In the genomic region with DNA sequence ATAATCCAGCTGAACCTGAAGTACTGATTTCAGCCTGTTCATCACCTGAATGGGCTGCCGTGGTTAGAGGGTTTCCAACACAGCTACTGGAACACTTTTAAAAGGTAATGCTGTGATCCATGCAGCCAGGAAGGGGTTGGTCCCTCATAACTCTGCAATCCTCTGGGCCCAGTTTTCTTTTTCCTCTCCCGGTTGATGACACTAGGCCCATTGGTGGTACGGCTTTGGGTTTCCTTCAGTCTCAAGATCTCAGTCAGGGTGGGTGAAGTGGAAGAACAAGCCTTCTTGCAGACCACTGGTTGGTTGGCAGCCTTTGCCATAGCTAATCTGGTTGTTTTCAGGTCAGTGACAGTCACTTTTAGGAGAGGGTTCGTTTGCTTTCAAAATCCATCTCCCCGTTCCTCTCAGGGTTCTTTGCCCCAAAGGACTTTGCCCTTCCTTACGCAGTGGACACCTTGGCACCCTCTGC, we compare ENCODE assay signal across 8 cellular contexts. TPM values are rescaled to one million over a fixed set of nuclear protein-coding genes. Genes with fewer than 3 reads are reported as not detected.
DNase-seq lines count a peak whose midpoint lies in the region; ATAC-seq, FAIRE-seq and TF ChIP-seq lines count a peak whose summit lies in the region.

No MANE protein-coding gene starts in this region.

- no peaks in the 10 kb centered on the region for H3K4me1 ChIP-seq in urinary bladder (ENCODE audit: insufficient read depth)

- H3K27ac ChIP-seq in urinary bladder (ENCODE audit: low read depth), result peak overlapping the region; percentile 48

- intact Hi-C loops in lower leg skin (cut with DNase I; ENCODE audit: low total_unique reads), result no loop called here

- H3K4me1 Mint-ChIP-seq in IgD-negative memory B cell, result peaks cover 17 to 31% (median 23%) of the 10 kb centered on the region in 3 donors
- H3K4me1 Mint-ChIP-seq in brain, result peaks cover 48% of the 10 kb centered on the region

- DNase-seq in DMS114 treated with DMSO at 0.1 percent for 48 hours (lab: John Stamatoyannopoulos, UW; ENCODE audit: unreplicated experiment), result peak; percentile 56
- DNase-seq in lower leg skin (ENCODE audit: low spot score in 2 of 2), result no peak
- DNase-seq in RCC 7860 (ENCODE audit: low spot score), result no peak
- DNase-seq in SKM-1 (lab: John Stamatoyannopoulos, UW; ENCODE audit: unreplicated experiment), result no peak

- peak overlapping the region; percentile 72 for H3K4me3 ChIP-seq in lower leg skin (ENCODE audit: low read depth, poor library complexity, severe bottlenecking)
- peak overlapping the region; percentile 88 for H3K4me3 ChIP-seq in urinary bladder (ENCODE audit: low read depth, low read length)

- 7 to 8% methylated on average over 6 of the region's 6 CpGs for WGBS in lower leg skin, 2 donors
- 19% methylated on average over 6 of the region's 6 CpGs for WGBS in urinary bladder

- H3K27me3 Mint-ChIP-seq in IgD-negative memory B cell, result no peaks in the 10 kb centered on the region
- H3K27me3 Mint-ChIP-seq in brain, result peaks cover 12% of the 10 kb centered on the region

- no peaks in the 10 kb centered on the region for H3K36me3 ChIP-seq in urinary bladder (ENCODE audit: insufficient read depth)

- H3K4me3 Mint-ChIP-seq in IgD-negative memory B cell (peak overlapping the region; percentile 98 to 100 (median 100)), brain (peak overlapping the region; percentile 98 to 100 (median 99))

- no peak for FAIRE-seq in RCC 7860 (lab: Jason Lieb, UNC)

- H3K27ac Mint-ChIP-seq in IgD-negative memory B cell, result peak overlapping the region; percentile 78 to 94 (median 91)
- H3K27ac Mint-ChIP-seq in brain, result peak overlapping the region; percentile 77 to 93 (median 85)

- peaks cover 3% of the 10 kb centered on the region for H3K36me3 Mint-ChIP-seq in IgD-negative memory B cell
- H3K36me3 Mint-ChIP-seq in brain, result no peaks in the 10 kb centered on the region

- peak; percentile 5 for ATAC-seq in GM21367 (IDR thresholded peaks at IDR 0.05; ENCODE audit: unreplicated experiment)

- H3K9me3 Mint-ChIP-seq in IgD-negative memory B cell, result no peaks in the 10 kb centered on the region
- H3K9me3 Mint-ChIP-seq in brain, result no peaks in the 10 kb centered on the region

- no peak for TF ChIP-seq POLR2A in lower leg skin (IDR thresholded peaks at IDR 0.05)

- no peak for TF ChIP-seq CTCF in brain (conservative IDR thresholded peaks at IDR 0.05)
- no peak for TF ChIP-seq CTCF in lower leg skin (IDR thresholded peaks at IDR 0.05)

RNA-seq across cellular contexts. Expression of a gene that starts 0.5 kb away (rescaled TPM):
- 11.0 TPM for polyA plus RNA-seq in IgD-negative memory B cell
- 3.6 TPM for polyA plus RNA-seq in brain (ENCODE audit: insufficient read depth, low read depth, low replicate concordance)
- 10 to 100 TPM; 19.6 to 23.9 (median 22.4) TPM for total RNA-seq in lower leg skin
- total RNA-seq in urinary bladder, result 68.7 TPM
- polyA plus RNA-seq in urinary bladder, result 13.7 TPM
